2 cellular contexts compared by ENCODE assay signal in the genomic region with DNA sequence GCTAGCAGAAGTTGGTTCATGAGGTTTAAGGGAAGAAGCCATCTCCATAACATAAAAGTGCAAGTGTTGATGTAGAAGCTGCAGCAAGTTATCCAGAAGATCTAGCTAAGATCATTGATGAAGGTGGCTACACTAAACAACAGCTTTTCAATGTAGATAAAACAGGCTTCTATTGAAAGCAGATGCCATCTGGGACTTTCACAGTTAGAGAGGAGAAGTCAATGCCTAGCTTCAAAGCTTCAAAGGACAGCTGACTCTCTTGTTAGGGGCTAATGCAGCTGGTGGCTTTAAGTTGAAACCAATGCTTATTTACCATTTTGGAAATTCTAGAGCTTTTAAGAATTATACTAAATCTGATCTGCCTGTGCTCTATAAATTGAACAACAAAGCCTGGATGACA. TPM values are rescaled to one million over a fixed set of nuclear protein-coding genes. Genes with fewer than 3 reads are reported as not detected.
"Had no signal": no experiment of that assay in that cellular context is flagged by ENCODE, and none has a peak within 500 bp of the region (broad histone marks: within the 10 kb centered on the region; RNA-seq: fewer than 3 reads in every experiment).

No MANE protein-coding gene starts in this region.

RNA-seq across cellular contexts. Expression of a gene that starts 25.3 kb away (rescaled TPM):
- polyA plus RNA-seq: neural cell, smooth muscle cell had no signal
